In genomic region chr2:201250741-201251140, GRCh38 we compare ENCODE assay signal across 31 cellular contexts. TPM values are rescaled to one million over a fixed set of nuclear protein-coding genes. Genes with fewer than 3 reads are reported as not detected.
DNase-seq lines count a peak whose midpoint lies in the region; ATAC-seq lines count a peak whose summit lies in the region.
"Had no signal": no experiment of that assay in that cellular context is flagged by ENCODE, and none has a peak within 500 bp of the region (broad histone marks: within the 10 kb centered on the region; RNA-seq: fewer than 3 reads in every experiment).

No MANE protein-coding gene starts in this region.

- H3K27ac Mint-ChIP-seq in activated T-cell treated with anti-CD3 and anti-CD28 coated beads, Interleukin-2, amount 50 U/mL, for 24 hours, result peak overlapping the region; percentile 0
- H3K27ac Mint-ChIP-seq in CD8-positive, alpha-beta memory T cell, result peak overlapping the region in 7 of 8 donors; percentile 48 to 98 (median 86)
- H3K27ac Mint-ChIP-seq in T-cell, result peak overlapping the region; percentile 95 to 96
- peak overlapping the region in 5 of 6 donors; percentile 30 to 76 (median 62) for H3K27ac Mint-ChIP-seq in naive B cell
- H3K27ac Mint-ChIP-seq: brain, type B pancreatic cell had no signal

- DNase-seq in activated T-cell treated with anti-CD3 and anti-CD28 coated beads, Interleukin-2, amount 50 U/mL, for 24 hours, result no peak
- no peak for DNase-seq in activated T-cell treated with anti-CD3 and anti-CD28 coated beads, Interleukin-2, amount 50 U/mL, for 48 hours
- DNase-seq in CD8-positive, alpha-beta memory T cell, result no peak
- no peak for DNase-seq in T-cell
- DNase-seq in naive B cell, result no peak
- no peak for DNase-seq in NCI-H1048 (lab: John Stamatoyannopoulos, UW)
- no peak for DNase-seq in ureter (ENCODE audit: low spot score)
- DNase-seq in DMS 273 (lab: John Stamatoyannopoulos, UW; ENCODE audit: unreplicated experiment), result no peak
- DNase-seq: ACHN; activated CD4-positive, alpha-beta T cell treated with anti-CD3 and anti-CD28 coated beads, Interleukin-2, amount 50 U/mL, for 4 hours; activated gamma-delta T cell treated with Interleukin-2 at 50 U/mL for 16 hours; BE2C; cerebellar nuclear complex; COR-L47; dermis blood vessel endothelial cell; DMS53; foreskin fibroblast; head of caudate nucleus; islet precursor cell; left ventricle myocardium inferior; NCI-H146; NCI-H345; NCI-H774; SHP77 treated with DMSO at 0.1 percent for 48 hours; stimulated activated CD4-positive, alpha-beta T cell treated with anti-CD3 and anti-CD28 coated beads, Interleukin-15, amount 100 ng/mL, for 24 hours; substantia nigra had no signal

- no peaks in the 10 kb centered on the region for H3K36me3 ChIP-seq in CD8-positive, alpha-beta memory T cell (ENCODE audit: insufficient read depth, low read length)
- H3K36me3 ChIP-seq: BE2C, left ventricle myocardium inferior had no signal

- no peak overlapping the region for H3K27ac ChIP-seq in CD8-positive, alpha-beta memory T cell (ENCODE audit: low read depth, low read length)
- H3K27ac ChIP-seq: left ventricle myocardium inferior had no signal

- POLR2A ChIA-PET in CD8-positive, alpha-beta memory T cell (lab: Charles Lee), result interaction anchor here (1.5 to 2.0 kb wide), 2 partner anchors 9 to 17 kb away, joined by 3 to 7 read pairs; partner anchors contain the start of gene CASP8
- POLR2A ChIA-PET in T-cell (lab: Charles Lee), result interaction anchor here in 1 of 2 donors (1.0 kb wide), 1 partner anchor 11 kb away, joined by 3 read pairs; no protein-coding TSS in a partner anchor

- no peaks in the 10 kb centered on the region for H3K27me3 ChIP-seq in CD8-positive, alpha-beta memory T cell (ENCODE audit: insufficient read depth, low read length, poor library complexity, severe bottlenecking)
- H3K27me3 ChIP-seq: BE2C had no signal

- no peak overlapping the region for H3K4me3 Mint-ChIP-seq in activated T-cell treated with anti-CD3 and anti-CD28 coated beads, Interleukin-2, amount 50 U/mL, for 24 hours
- H3K4me3 Mint-ChIP-seq in CD8-positive, alpha-beta memory T cell, result peak overlapping the region in 1 of 7 donors; percentile 56
- H3K4me3 Mint-ChIP-seq in T-cell (peak overlapping the region in 1 of 3 donors; percentile 0), naive B cell (no peak overlapping the region)
- H3K4me3 Mint-ChIP-seq: brain; stimulated activated effector memory CD8-positive, alpha-beta T cell treated with anti-CD3 and anti-CD28 coated beads, Interleukin-12 subunit alpha, Interleukin-12 subunit beta, amount 100 ng/mL, for 72 hours; type B pancreatic cell had no signal

- H3K4me1 ChIP-seq in CD8-positive, alpha-beta memory T cell (ENCODE audit: insufficient read depth, low read length), result peaks cover 73% of the 10 kb centered on the region
- H3K4me1 ChIP-seq: BE2C, left ventricle myocardium inferior had no signal

- CTCF ChIA-PET in CD8-positive, alpha-beta memory T cell (lab: Charles Lee), result interaction anchor here (1.1 to 1.2 kb wide), 2 partner anchors 19 to 113 kb away, joined by 4 to 6 read pairs; no protein-coding TSS in a partner anchor
- CTCF ChIA-PET in T-cell (lab: Charles Lee), result interaction anchor here (0.9 to 1.5 kb wide), 2 partner anchors 14 to 17 kb away, joined by 3 to 6 read pairs; no protein-coding TSS in a partner anchor

- no peak overlapping the region for H3K4me3 ChIP-seq in CD8-positive, alpha-beta memory T cell (ENCODE audit: low read length)
- H3K4me3 ChIP-seq: HAP-1, left ventricle myocardium inferior had no signal

- no peak for ATAC-seq in T-cell (replicated peaks in 1 of 4)
- peak; percentile 36 to 43 for ATAC-seq in naive B cell (ENCODE audit: low read depth in 2 of 2)
- ATAC-seq: esophagus mucosa; stimulated activated effector memory CD8-positive, alpha-beta T cell treated with anti-CD3 and anti-CD28 coated beads, Interleukin-12 subunit alpha, Interleukin-12 subunit beta, amount 100 ng/mL, for 72 hours had no signal

- peaks cover 56% of the 10 kb centered on the region for H3K36me3 Mint-ChIP-seq in activated T-cell treated with anti-CD3 and anti-CD28 coated beads, Interleukin-2, amount 50 U/mL, for 24 hours (ENCODE audit: low read depth)
- peaks cover 12 to 33% (median 28%) of the 10 kb centered on the region in 3 donors for H3K36me3 Mint-ChIP-seq in CD8-positive, alpha-beta memory T cell
- H3K36me3 Mint-ChIP-seq in T-cell (peaks cover 48% of the 10 kb centered on the region), naive B cell (no peaks in the 10 kb centered on the region)
- H3K36me3 Mint-ChIP-seq: brain, type B pancreatic cell had no signal

- no peaks in the 10 kb centered on the region for H3K27me3 Mint-ChIP-seq in activated T-cell treated with anti-CD3 and anti-CD28 coated beads, Interleukin-2, amount 50 U/mL, for 24 hours
- H3K27me3 Mint-ChIP-seq in CD8-positive, alpha-beta memory T cell, result no peaks in the 10 kb centered on the region
- no peaks in the 10 kb centered on the region for H3K27me3 Mint-ChIP-seq in T-cell
- H3K27me3 Mint-ChIP-seq in naive B cell, result no peaks in the 10 kb centered on the region
- H3K27me3 Mint-ChIP-seq: brain had no signal

- peaks cover 4% of the 10 kb centered on the region for H3K9me3 Mint-ChIP-seq in activated T-cell treated with anti-CD3 and anti-CD28 coated beads, Interleukin-2, amount 50 U/mL, for 24 hours
- H3K9me3 Mint-ChIP-seq in CD8-positive, alpha-beta memory T cell, result no peaks in the 10 kb centered on the region
- H3K9me3 Mint-ChIP-seq in T-cell (peaks cover 0 to 5% (median 4%) of the 10 kb centered on the region in 3 donors), naive B cell (no peaks in the 10 kb centered on the region)

- H3K4me1 Mint-ChIP-seq in activated T-cell treated with anti-CD3 and anti-CD28 coated beads, Interleukin-2, amount 50 U/mL, for 24 hours (ENCODE audit: low read depth), result peaks cover 76% of the 10 kb centered on the region
- peaks cover 65 to 89% (median 86%) of the 10 kb centered on the region in 3 donors for H3K4me1 Mint-ChIP-seq in CD8-positive, alpha-beta memory T cell
- H3K4me1 Mint-ChIP-seq in T-cell (peaks cover 88 to 92% (median 89%) of the 10 kb centered on the region in 3 donors), naive B cell (peaks cover 32 to 73% (median 61%) of the 10 kb centered on the region in 3 donors)
- H3K4me1 Mint-ChIP-seq: brain had no signal

- no peaks in the 10 kb centered on the region for H3K9me3 ChIP-seq in CD8-positive, alpha-beta memory T cell (ENCODE audit: low read length)
- H3K9me3 ChIP-seq: BE2C, HAP-1, left ventricle myocardium inferior had no signal

RNA-seq across cellular contexts. Expression of gene CASP8, which starts 9.6 kb away (rescaled TPM):
- total RNA-seq in CD8-positive, alpha-beta memory T cell, result 10 to 100 TPM; 48.1 to 55.5 TPM
- 108 TPM for polyA plus RNA-seq in CD8-positive, alpha-beta memory T cell
- total RNA-seq in T-cell (100 to 1,000 TPM; 116 to 306 (median 255) TPM), ureter (50.9 TPM)
- 10 to 100 TPM; 16.7 to 49.6 (median 31.2) TPM for polyA plus RNA-seq in naive B cell (ENCODE audit: low read depth in 6 of 6)

Comparison
In these comparisons a context has a peak if more than half of its experiments do, and no peak if none do; other contexts are left out.
1. H3K27ac Mint-ChIP-seq: peak in every context shown above with its lines; median percentile 96 in T-cell; 86 in CD8-positive, alpha-beta memory T cell; 62 in naive B cell; 0 in activated T-cell treated with anti-CD3 and anti-CD28 coated beads, Interleukin-2, amount 50 U/mL, for 24 hours.
2. ATAC-seq: peak in naive B cell (2 of 2); none in T-cell (0 of 4).